19 cellular contexts compared by ENCODE assay signal in the genomic region with DNA sequence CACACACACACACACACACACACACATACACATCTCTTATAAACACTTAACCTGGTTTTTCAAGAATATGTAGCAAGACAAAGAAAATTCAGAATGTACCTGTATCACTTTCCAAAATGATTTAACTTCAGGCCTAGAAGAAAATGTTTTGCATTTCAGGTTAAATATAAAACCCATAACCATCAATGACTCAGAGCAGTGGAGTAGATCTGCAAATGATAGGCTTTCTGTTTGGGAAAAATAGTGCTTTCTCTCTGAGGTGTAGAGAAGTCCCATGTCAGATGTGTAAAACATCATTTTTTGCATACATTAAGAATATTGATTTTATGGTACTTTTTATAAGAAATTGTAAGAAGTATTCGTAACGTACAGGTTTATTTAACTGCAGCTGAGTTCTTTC.
DNase-seq lines count a peak whose midpoint lies in the region; ATAC-seq, FAIRE-seq and TF ChIP-seq lines count a peak whose summit lies in the region.
"Had no signal": no experiment of that assay in that cellular context is flagged by ENCODE, and none has a peak within 500 bp of the region (broad histone marks: within the 10 kb centered on the region; RNA-seq: fewer than 3 reads in every experiment).

No MANE protein-coding gene starts in this region.

- RAD21 ChIA-PET in GM12878 (lab: Charles Lee; ENCODE audit: unreplicated experiment) = interaction anchor here (1.1 to 1.4 kb wide), 2 partner anchors 13 to 55 kb away, joined by 5 read pairs; no protein-coding TSS in a partner anchor

- intact Hi-C loops in GM12878 (cut with micrococcal nuclease; ENCODE audit: unreplicated experiment) = loop anchor here (5.0 kb wide), 1 partner anchor 55 kb away; no protein-coding TSS in a partner anchor
- intact Hi-C loops in esophagus squamous epithelium (cut with DNase I) = no loop called here

- CTCF ChIA-PET in GM12878 (lab: Yijun Ruan, JAX) = interaction anchor here (0.7 to 1.3 kb wide), 3 partner anchors 11 to 149 kb away, joined by 3 read pairs; no protein-coding TSS in a partner anchor

- no peak for TF ChIP-seq RAD21 in GM12878 (IDR thresholded peaks at IDR 0.05; ENCODE audit: insufficient read depth, low read depth, low read length)

- no peak for TF ChIP-seq POLR2A in GM12878 (IDR thresholded peaks at IDR 0.05; ENCODE audit: low read depth, low read length)
- no peak for TF ChIP-seq POLR2A in esophagus squamous epithelium (IDR thresholded peaks at IDR 0.05)
- no peak for TF ChIP-seq POLR2A in GM12891 (IDR thresholded peaks at IDR 0.05; ENCODE audit: low read depth, low read length)

- H3K4me2 ChIP-seq in GM12878 (ENCODE audit: control insufficient read depth, insufficient read depth) = no peak overlapping the region; the same call in 1 of the 2 replicates

- 96% methylated on average over 2 of the region's 2 CpGs for WGBS in GM12878 (ENCODE audit: insufficient coverage, insufficient replicate concordance, low lambda C conversion rate, missing lambda C conversion rate)
- WGBS in esophagus squamous epithelium, 2 donors = 94 to 99% methylated on average over 2 of the region's 2 CpGs

- H4K20me1 ChIP-seq in GM12878 (ENCODE audit: control insufficient read depth, insufficient read depth) = no peaks in the 10 kb centered on the region

- TF ChIP-seq CTCF in GM12878 (IDR thresholded peaks at IDR 0.05 in 2 of 3, conservative IDR thresholded peaks at IDR 0.05 in 1 of 3; ENCODE audit: control insufficient read depth in 2 of 3, extremely low read depth in 1 of 3, insufficient read depth in 1 of 3, low read depth in 3 of 3, low read length in 3 of 3) = no peak
- no peak for TF ChIP-seq CTCF in coronary artery (IDR thresholded peaks at IDR 0.05)
- TF ChIP-seq CTCF in esophagus squamous epithelium (IDR thresholded peaks at IDR 0.05) = no peak

- no peak overlapping the region for H2AFZ ChIP-seq in GM12878 (ENCODE audit: control insufficient read depth, low read depth, low read length)

- H3K36me3 ChIP-seq in GM12878 (ENCODE audit: control insufficient read depth in 2 of 2, insufficient read depth in 2 of 2, low read length in 1 of 2) (no peaks in the 10 kb centered on the region), esophagus squamous epithelium (no peaks in the 10 kb centered on the region)

- POLR2A ChIA-PET in GM12878 (lab: Charles Lee) = no interaction called here

- H3K4me3 ChIP-seq in GM12878 (no peak overlapping the region), coronary artery (no peak overlapping the region), esophagus squamous epithelium (no peak overlapping the region)

- FAIRE-seq in GM12878 (lab: Jason Lieb, UNC) = peak; percentile 59
- no peak for FAIRE-seq in GM12891 (lab: Jason Lieb, UNC)
- FAIRE-seq: A204.1 had no signal

- H3K4me1 ChIP-seq in GM12878 (ENCODE audit: control insufficient read depth, insufficient read depth, low read length) (peaks cover 5% of the 10 kb centered on the region; the same call in 1 of the 2 replicates), esophagus squamous epithelium (no peaks in the 10 kb centered on the region)

- no peaks in the 10 kb centered on the region for H3K9me3 ChIP-seq in GM12878 (replicated peaks; ENCODE audit: control insufficient read depth, insufficient read depth, low read length)
- no peaks in the 10 kb centered on the region for H3K9me3 ChIP-seq in esophagus squamous epithelium

- H3K27ac ChIP-seq in GM12878 (ENCODE audit: control insufficient read depth, insufficient read depth) (no peak overlapping the region), coronary artery (no peak overlapping the region), esophagus squamous epithelium (no peak overlapping the region)

- no peaks in the 10 kb centered on the region for H3K27me3 ChIP-seq in GM12878 (replicated peaks in 1 of 2; ENCODE audit: control insufficient read depth in 2 of 2, insufficient read depth in 2 of 2, low read length in 1 of 2)
- H3K27me3 ChIP-seq in esophagus squamous epithelium = no peaks in the 10 kb centered on the region

- DNase-seq in GM12878 (ENCODE audit: low read depth, low spot score) = no peak
- DNase-seq in coronary artery (ENCODE audit: low spot score) = no peak
- DNase-seq in esophagus squamous epithelium (lab: John Stamatoyannopoulos, UW) = no peak
- no peak for DNase-seq in GM12891 (ENCODE audit: insufficient read length, low spot score)
- DNase-seq in amniotic stem cell (lab: John Stamatoyannopoulos, UW) = no peak
- DNase-seq: C1 segment of cervical spinal cord, DMS 273 treated with DMSO at 0.1 percent for 48 hours, GDM1, H7, NCI-H1092, NCI-H146, NCI-H69, RPMI8226, SIG-M5, T-helper 17 cell had no signal

- peak; percentile 41 for ATAC-seq in GM18498 (IDR thresholded peaks at IDR 0.05; ENCODE audit: unreplicated experiment)
- ATAC-seq in GM19395 (IDR thresholded peaks at IDR 0.05; ENCODE audit: unreplicated experiment) = peak; percentile 51
- peak; percentile 55 for ATAC-seq in HG03064 (IDR thresholded peaks at IDR 0.05; ENCODE audit: low read depth, unreplicated experiment)
- ATAC-seq in GM12878 = peak; percentile 64
- ATAC-seq: T-helper 17 cell had no signal

- in situ Hi-C loops in GM12878 (cut with MboI) = no loop called here

- TF ChIP-seq EP300 in GM12878 (IDR thresholded peaks at IDR 0.05; ENCODE audit: borderline replicate concordance in 1 of 2, control insufficient read depth in 1 of 2, low read depth in 2 of 2, low read length in 2 of 2) = no peak

- no TSS peak for BruUV-seq in GM12878 (replicated peaks; lab: Mats Ljungman, UMichigan)

- SMC1A ChIA-PET in GM12878 (lab: Charles Lee; ENCODE audit: uncharacterized antibody, unreplicated experiment) = interaction anchor here (0.7 to 1.3 kb wide), 6 partner anchors 9 to 284 kb away, joined by 3 to 4 read pairs (median 3); no protein-coding TSS in a partner anchor

- no peak overlapping the region for H3K9ac ChIP-seq in GM12878 (ENCODE audit: control insufficient read depth, insufficient read depth, low read length)

- no peaks in the 10 kb centered on the region for H3K79me2 ChIP-seq in GM12878 (ENCODE audit: control insufficient read depth, insufficient read depth, low read length)

TF ChIP-seq in GM12878, 131 proteins besides CTCF, POLR2A, EP300 and RAD21:
- TF ChIP-seq, protein P1, sequence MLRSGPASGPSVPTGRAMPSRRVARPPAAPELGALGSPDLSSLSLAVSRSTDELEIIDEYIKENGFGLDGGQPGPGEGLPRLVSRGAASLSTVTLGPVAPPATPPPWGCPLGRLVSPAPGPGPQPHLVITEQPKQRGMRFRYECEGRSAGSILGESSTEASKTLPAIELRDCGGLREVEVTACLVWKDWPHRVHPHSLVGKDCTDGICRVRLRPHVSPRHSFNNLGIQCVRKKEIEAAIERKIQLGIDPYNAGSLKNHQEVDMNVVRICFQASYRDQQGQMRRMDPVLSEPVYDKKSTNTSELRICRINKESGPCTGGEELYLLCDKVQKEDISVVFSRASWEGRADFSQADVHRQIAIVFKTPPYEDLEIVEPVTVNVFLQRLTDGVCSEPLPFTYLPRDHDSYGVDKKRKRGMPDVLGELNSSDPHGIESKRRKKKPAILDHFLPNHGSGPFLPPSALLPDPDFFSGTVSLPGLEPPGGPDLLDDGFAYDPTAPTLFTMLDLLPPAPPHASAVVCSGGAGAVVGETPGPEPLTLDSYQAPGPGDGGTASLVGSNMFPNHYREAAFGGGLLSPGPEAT (IDR thresholded peaks at IDR 0.05; ENCODE audit: low read depth) = no peak
- TF ChIP-seq HDAC6 (IDR thresholded peaks at IDR 0.05; ENCODE audit: unreplicated experiment) (no peak), NFXL1 (IDR thresholded peaks at IDR 0.05; ENCODE audit: borderline replicate concordance) (no peak)

TF ChIP-seq in GM12891, 5 proteins besides CTCF, POLR2A, EP300 and RAD21:
- TF ChIP-seq POU2F2 (IDR thresholded peaks at IDR 0.05; ENCODE audit: low read depth, low read length) = no peak
- no peak for TF ChIP-seq SPI1 (IDR thresholded peaks at IDR 0.05; ENCODE audit: low read depth, low read length)
- no peak for TF ChIP-seq PAX5 (IDR thresholded peaks at IDR 0.05; ENCODE audit: insufficient read depth, low read length, severe bottlenecking)
- TF ChIP-seq POLR2AphosphoS5 (IDR thresholded peaks at IDR 0.05; ENCODE audit: low read depth, low read length) = no peak
- TF ChIP-seq TAF1 (IDR thresholded peaks at IDR 0.05; ENCODE audit: low read depth, low read length) = no peak
